8 cellular contexts compared by ENCODE assay signal in genomic region chr19:19170053-19170945, GRCh38. TPM values are rescaled to one million over a fixed set of nuclear protein-coding genes. Genes with fewer than 3 reads are reported as not detected.
DNase-seq lines count a peak whose midpoint lies in the region; ATAC-seq, FAIRE-seq and TF ChIP-seq lines count a peak whose summit lies in the region.

Gene MEF2B, minus strand, starts transcription at chr19:19170263. Its CDS starts 19,528 bp downstream, at chr19:19150735.

- peaks cover 0 to 5% of the 10 kb centered on the region in 2 donors for H3K4me1 ChIP-seq in kidney (ENCODE audit: control insufficient read depth in 1 of 2, insufficient read depth in 1 of 2, low read depth in 1 of 2, low read length in 2 of 2)

- H3K27ac ChIP-seq in kidney (ENCODE audit: low read depth in 2 of 2, low read length in 2 of 2): no peak within 1 kb of the TSS

- DNase-seq in GM10266 (ENCODE audit: extremely low spot score) (peak; percentile 93), NCI-H1930 (lab: John Stamatoyannopoulos, UW) (peak; percentile 61 to 64), cardiac fibroblast (ENCODE audit: low read depth in 2 of 2) (peak; percentile 58 to 64), kidney (peak; percentile 91), A172 (ENCODE audit: low spot score) (no peak)
- peak; percentile 39 to 58 (median 48) for DNase-seq in activated CD4-positive, CD25-positive, alpha-beta regulatory T cell (lab: John Stamatoyannopoulos, UW)
- DNase-seq in stimulated activated CD4-positive, alpha-beta T cell treated with anti-CD3 and anti-CD28 coated beads, Interleukin-2, amount 100 ng/mL, for 24 hours: peak; percentile 79 to 88

- TF ChIP-seq CTCF in GM10266 (IDR thresholded peaks at IDR 0.05; ENCODE audit: control insufficient read depth, insufficient read depth, low read depth, missing control alignments) (no peak), cardiac fibroblast (IDR thresholded peaks at IDR 0.05; ENCODE audit: low read depth, low read length) (no peak), kidney (IDR thresholded peaks at IDR 0.05; ENCODE audit: borderline replicate concordance, extremely low read depth, insufficient read depth) (no peak)

- peak; percentile 86 for ATAC-seq in HG02571 (IDR thresholded peaks at IDR 0.05; ENCODE audit: unreplicated experiment)

- H3K4me3 ChIP-seq in cardiac fibroblast (replicated peaks in 1 of 2; ENCODE audit: low read depth in 2 of 2, low read length in 2 of 2) (peak within 1 kb of the TSS in 1 of 2 donors; percentile 21), kidney (ENCODE audit: low read length in 2 of 2) (no peak within 1 kb of the TSS)

- no peaks in the 10 kb centered on the region for H3K9me3 ChIP-seq in kidney (ENCODE audit: control insufficient read depth in 1 of 2, low read length in 2 of 2)

- H3K9ac ChIP-seq in kidney (ENCODE audit: low read length in 2 of 2): no peak within 1 kb of the TSS

- H3K36me3 ChIP-seq in kidney (ENCODE audit: control insufficient read depth in 1 of 2, insufficient read depth in 2 of 2, low read length in 2 of 2): no peaks in the 10 kb centered on the region

- no peak for FAIRE-seq in kidney (lab: Jason Lieb, UNC)

- intact Hi-C loops in kidney (cut with DNase I): no loop called here

RNA-seq across cellular contexts. Expression of gene MEF2B, which starts in this region (rescaled TPM):
- 3.4 TPM for total RNA-seq in kidney
- 0.47 TPM for polyA plus RNA-seq in kidney (ENCODE audit: insufficient read depth, low read depth, low replicate concordance)
- not detected in 2 replicates for total RNA-seq in A172 (2014; rRNA removed; shearing (Covaris generic))
